In genomic region chr12:45231515-45232145, GRCh38 we compare ENCODE assay signal across 9 cellular contexts. TPM values are rescaled to one million over a fixed set of nuclear protein-coding genes. Genes with fewer than 3 reads are reported as not detected.
DNase-seq lines count a peak whose midpoint lies in the region; ATAC-seq, FAIRE-seq and TF ChIP-seq lines count a peak whose summit lies in the region.
"Had no signal": no experiment of that assay in that cellular context is flagged by ENCODE, and none has a peak within 500 bp of the region (broad histone marks: within the 10 kb centered on the region; RNA-seq: fewer than 3 reads in every experiment).

No MANE protein-coding gene starts in this region.

- peaks cover 54% of the 10 kb centered on the region for H3K4me1 Mint-ChIP-seq in nephron

- in situ Hi-C loops in Caki2 (cut with HindIII; ENCODE audit: low pct_unique_long_range_greater_than_20kb, low sequenced_read_pairs) = no loop called here

- H3K9me3 Mint-ChIP-seq in nephron = peaks cover under 1% of the 10 kb centered on the region

- peaks cover 18% of the 10 kb centered on the region for H3K36me3 Mint-ChIP-seq in nephron (ENCODE audit: low read depth)

- no peaks in the 10 kb centered on the region for H3K27me3 Mint-ChIP-seq in nephron (ENCODE audit: low read depth)

- H3K4me3 Mint-ChIP-seq in nephron = no peak overlapping the region

- TF ChIP-seq CTCF in choroid plexus epithelial cell (conservative IDR thresholded peaks at IDR 0.05; ENCODE audit: low read depth, low read length) = no peak
- TF ChIP-seq CTCF in nephron (IDR thresholded peaks at IDR 0.05; ENCODE audit: unreplicated experiment in 3 of 3) = no peak
- no peak for TF ChIP-seq CTCF in D721Med (IDR thresholded peaks at IDR 0.05; ENCODE audit: insufficient read depth, missing control alignments)

- no peak for FAIRE-seq in D721Med (lab: Jason Lieb, UNC)

- DNase-seq in Caki2 (ENCODE audit: low read depth) (peak; percentile 37), NCI-H2029 (lab: John Stamatoyannopoulos, UW) (peak; percentile 6), choroid plexus epithelial cell (ENCODE audit: low read depth) (peak; percentile 79), D721Med (ENCODE audit: insufficient read length, low spot score) (no peak)
- DNase-seq: substantia nigra had no signal

- peak overlapping the region in 2 of 3 experiments; percentile 62 to 93 for H3K27ac Mint-ChIP-seq in nephron

- no peak for ATAC-seq in GM19467 (IDR thresholded peaks at IDR 0.05; ENCODE audit: unreplicated experiment)
- ATAC-seq in HG03025 (IDR thresholded peaks at IDR 0.05; ENCODE audit: low FRiP score, unreplicated experiment) = no peak
- ATAC-seq in HG03097 (IDR thresholded peaks at IDR 0.05; ENCODE audit: low FRiP score, unreplicated experiment) = no peak

- H3K4me3 ChIP-seq in choroid plexus epithelial cell (ENCODE audit: low read depth, low read length) = no peak overlapping the region

RNA-seq across cellular contexts. Expression of gene ANO6, which starts 15.7 kb away (rescaled TPM):
- 51.6 and 57.9 TPM in 2 replicates for total RNA-seq in Caki2 (2014; rRNA removed; shearing (Covaris generic); ENCODE audit: low replicate concordance)
